In the genomic region with DNA sequence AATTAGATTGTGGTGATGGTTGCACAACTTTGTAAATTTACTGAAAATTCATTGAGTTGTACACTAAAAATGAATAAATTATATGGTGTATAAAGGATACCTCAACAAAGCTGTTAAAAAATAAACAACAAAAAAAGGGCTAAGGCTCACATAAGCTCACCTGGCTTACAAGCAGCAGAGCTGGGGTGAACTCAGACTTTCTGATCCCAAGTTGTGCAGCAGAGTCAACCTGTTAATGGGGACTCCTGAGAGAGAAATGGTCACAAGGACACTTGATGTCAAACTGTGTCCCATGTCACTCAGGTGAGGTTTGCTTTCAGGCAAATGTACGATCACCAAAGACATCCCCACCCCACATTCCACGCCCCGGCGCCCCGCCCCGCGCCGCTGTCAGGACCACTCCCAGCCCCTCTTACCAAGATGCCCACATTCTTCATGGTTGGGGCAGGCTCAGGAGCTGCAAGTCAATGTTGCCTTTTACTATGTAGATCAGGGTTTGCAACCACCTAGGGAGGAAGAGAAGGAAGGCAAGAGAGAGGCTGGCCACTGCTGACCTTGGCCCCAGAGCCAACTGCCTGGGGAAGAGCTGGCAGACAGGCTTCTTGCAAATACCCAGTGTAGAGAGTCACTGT, we compare ENCODE assay signal across 18 cellular contexts.
"Had no signal": no experiment of that assay in that cellular context is flagged by ENCODE, and none has a peak within 500 bp of the region (broad histone marks: within the 10 kb centered on the region; RNA-seq: fewer than 3 reads in every experiment).

No MANE protein-coding gene starts in this region.

- H3K27ac ChIP-seq: epithelial cell of prostate, esophagus squamous epithelium, foreskin keratinocyte, ovary, right atrium auricular region, sigmoid colon, skin epidermis, stomach, thoracic aorta, transverse colon had no signal

- H3K36me3 ChIP-seq: esophagus squamous epithelium, ovary, right atrium auricular region, sigmoid colon, stomach, thoracic aorta, transverse colon had no signal

- ATAC-seq: foreskin keratinocyte; left colon; naive thymus-derived CD4-positive, alpha-beta T cell had no signal

- H3K27ac Mint-ChIP-seq: naive thymus-derived CD4-positive, alpha-beta T cell had no signal

- H3K4me3 ChIP-seq: esophagus squamous epithelium, ovary, right atrium auricular region, sigmoid colon, skin epidermis, stomach, thoracic aorta, transverse colon had no signal

- H3K9me3 ChIP-seq: esophagus squamous epithelium, ovary, right atrium auricular region, sigmoid colon, stomach, thoracic aorta, transverse colon had no signal

- H3K27me3 ChIP-seq: ovary, right atrium auricular region, sigmoid colon had no signal

- H3K4me1 Mint-ChIP-seq: central memory CD8-positive, alpha-beta T cell; naive thymus-derived CD4-positive, alpha-beta T cell had no signal

- DNase-seq: effector memory CD4-positive, alpha-beta T cell; esophagus squamous epithelium; foreskin keratinocyte; left colon; naive thymus-derived CD4-positive, alpha-beta T cell; nucleus accumbens; ovary; sigmoid colon; stimulated activated CD4-positive, alpha-beta T cell treated with anti-CD3 and anti-CD28 coated beads, Interleukin-2, amount 100 ng/mL, for 24 hours; stimulated activated naive CD4-positive, alpha-beta T cell; stomach; substantia nigra; transverse colon had no signal

- H3K4me3 Mint-ChIP-seq: central memory CD8-positive, alpha-beta T cell; naive thymus-derived CD4-positive, alpha-beta T cell had no signal

- H3K4me1 ChIP-seq: esophagus squamous epithelium, foreskin keratinocyte, right atrium auricular region, sigmoid colon, stomach, transverse colon had no signal

- H3K9me3 Mint-ChIP-seq: central memory CD8-positive, alpha-beta T cell had no signal
